In genomic region chr3:160448845-160449659, GRCh38 we compare ENCODE assay signal across 1 cellular context.
A peak's percentile ranks its signal among the peaks of the same experiment; 100 is the strongest.
TF ChIP-seq lines count a peak whose summit lies in the region.

No MANE protein-coding gene starts in this region.

TF ChIP-seq in H1, 55 proteins besides CTCF, POLR2A, EP300 and RAD21:
- TF ChIP-seq POLR2AphosphoS5 (IDR thresholded peaks at IDR 0.05; ENCODE audit: low read depth, low read length) (no peak), MAFK (IDR thresholded peaks at IDR 0.05; ENCODE audit: low read depth, low read length) (no peak), SP4 (IDR thresholded peaks at IDR 0.05; ENCODE audit: low read length) (no peak), SIX5 (IDR thresholded peaks at IDR 0.05; ENCODE audit: low read depth, low read length) (no peak), KDM1A (IDR thresholded peaks at IDR 0.05; ENCODE audit: borderline replicate concordance, low read length) (peak; percentile 98), NANOG (IDR thresholded peaks at IDR 0.05; ENCODE audit: insufficient read depth, low read depth, low read length, poor library complexity, severe bottlenecking) (no peak), RFX5 (IDR thresholded peaks at IDR 0.05; ENCODE audit: borderline replicate concordance, low read depth, low read length) (no peak), HDAC2 (IDR thresholded peaks at IDR 0.05; ENCODE audit: borderline replicate concordance in 1 of 2, low read depth in 2 of 2, low read length in 2 of 2) (peak in 1 of 2 experiments; percentile 75; a peak in 2 of 4 replicates), KDM4A (IDR thresholded peaks at IDR 0.05; ENCODE audit: low read depth, low read length, severe bottlenecking) (peak; percentile 78), SP1 (IDR thresholded peaks at IDR 0.05; ENCODE audit: low read depth, low read length) (no peak), TAF1 (IDR thresholded peaks at IDR 0.05; ENCODE audit: low read depth, low read length) (no peak), JUND (IDR thresholded peaks at IDR 0.05; ENCODE audit: low read length) (peak; percentile 16; the same call in 1 of the 2 replicates), TBP (IDR thresholded peaks at IDR 0.05; ENCODE audit: low read depth, low read length) (no peak), SUZ12 (IDR thresholded peaks at IDR 0.05; ENCODE audit: low read length) (no peak; the same call in 1 of the 2 replicates), SIN3A (conservative IDR thresholded peaks at IDR 0.05 in 1 of 2, IDR thresholded peaks at IDR 0.05 in 1 of 2; ENCODE audit: low read depth in 1 of 2, low read length in 2 of 2) (peak in 1 of 2 experiments; percentile 29; a peak in 1 of 4 replicates), SRF (IDR thresholded peaks at IDR 0.05; ENCODE audit: low read depth, low read length) (no peak), JUN (IDR thresholded peaks at IDR 0.05; ENCODE audit: low read depth, low read length) (no peak), POU5F1 (IDR thresholded peaks at IDR 0.05; ENCODE audit: low read depth, low read length) (no peak), CHD1 (IDR thresholded peaks at IDR 0.05; ENCODE audit: low read depth, low read length) (0 out of 2 replicates have a peak, but pooled peaks have one; percentile 28), KDM5A (IDR thresholded peaks at IDR 0.05; ENCODE audit: low read length) (0 out of 2 replicates have a peak, but pooled peaks have one; percentile 22), BACH1 (IDR thresholded peaks at IDR 0.05; ENCODE audit: low read length) (no peak), CTBP2 (IDR thresholded peaks at IDR 0.05; ENCODE audit: borderline replicate concordance, insufficient read depth, insufficient read length, low read length) (no peak), YY1 (IDR thresholded peaks at IDR 0.05; ENCODE audit: low read depth, low read length) (peak; percentile 83), TAF7 (optimal IDR thresholded peaks at IDR 0.05; ENCODE audit: borderline replicate concordance, low read depth, low read length) (peak; percentile 12), RBBP5 (IDR thresholded peaks at IDR 0.05; ENCODE audit: borderline replicate concordance, low read depth, low read length) (no peak), GABPA (IDR thresholded peaks at IDR 0.05; ENCODE audit: borderline replicate concordance, insufficient read depth, low read length) (no peak), CBX8 (IDR thresholded peaks at IDR 0.05; ENCODE audit: borderline replicate concordance, low read depth, low read length) (no peak), TCF12 (IDR thresholded peaks at IDR 0.05; ENCODE audit: low read depth, low read length) (no peak)
- TF ChIP-seq, protein P1, sequence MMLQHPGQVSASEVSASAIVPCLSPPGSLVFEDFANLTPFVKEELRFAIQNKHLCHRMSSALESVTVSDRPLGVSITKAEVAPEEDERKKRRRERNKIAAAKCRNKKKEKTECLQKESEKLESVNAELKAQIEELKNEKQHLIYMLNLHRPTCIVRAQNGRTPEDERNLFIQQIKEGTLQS (IDR thresholded peaks at IDR 0.05; ENCODE audit: insufficient read depth, low read depth, low read length), result no peak
- TF ChIP-seq, protein P2, sequence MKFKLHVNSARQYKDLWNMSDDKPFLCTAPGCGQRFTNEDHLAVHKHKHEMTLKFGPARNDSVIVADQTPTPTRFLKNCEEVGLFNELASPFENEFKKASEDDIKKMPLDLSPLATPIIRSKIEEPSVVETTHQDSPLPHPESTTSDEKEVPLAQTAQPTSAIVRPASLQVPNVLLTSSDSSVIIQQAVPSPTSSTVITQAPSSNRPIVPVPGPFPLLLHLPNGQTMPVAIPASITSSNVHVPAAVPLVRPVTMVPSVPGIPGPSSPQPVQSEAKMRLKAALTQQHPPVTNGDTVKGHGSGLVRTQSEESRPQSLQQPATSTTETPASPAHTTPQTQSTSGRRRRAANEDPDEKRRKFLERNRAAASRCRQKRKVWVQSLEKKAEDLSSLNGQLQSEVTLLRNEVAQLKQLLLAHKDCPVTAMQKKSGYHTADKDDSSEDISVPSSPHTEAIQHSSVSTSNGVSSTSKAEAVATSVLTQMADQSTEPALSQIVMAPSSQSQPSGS (IDR thresholded peaks at IDR 0.05; ENCODE audit: low read length), result 0 out of 2 replicates have a peak, but pooled peaks have one; percentile 29
- TF ChIP-seq, protein P3, sequence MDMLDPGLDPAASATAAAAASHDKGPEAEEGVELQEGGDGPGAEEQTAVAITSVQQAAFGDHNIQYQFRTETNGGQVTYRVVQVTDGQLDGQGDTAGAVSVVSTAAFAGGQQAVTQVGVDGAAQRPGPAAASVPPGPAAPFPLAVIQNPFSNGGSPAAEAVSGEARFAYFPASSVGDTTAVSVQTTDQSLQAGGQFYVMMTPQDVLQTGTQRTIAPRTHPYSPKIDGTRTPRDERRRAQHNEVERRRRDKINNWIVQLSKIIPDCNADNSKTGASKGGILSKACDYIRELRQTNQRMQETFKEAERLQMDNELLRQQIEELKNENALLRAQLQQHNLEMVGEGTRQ (IDR thresholded peaks at IDR 0.05; ENCODE audit: low read length), result no peak
